1 cellular context compared by ENCODE assay signal in the genomic region with DNA sequence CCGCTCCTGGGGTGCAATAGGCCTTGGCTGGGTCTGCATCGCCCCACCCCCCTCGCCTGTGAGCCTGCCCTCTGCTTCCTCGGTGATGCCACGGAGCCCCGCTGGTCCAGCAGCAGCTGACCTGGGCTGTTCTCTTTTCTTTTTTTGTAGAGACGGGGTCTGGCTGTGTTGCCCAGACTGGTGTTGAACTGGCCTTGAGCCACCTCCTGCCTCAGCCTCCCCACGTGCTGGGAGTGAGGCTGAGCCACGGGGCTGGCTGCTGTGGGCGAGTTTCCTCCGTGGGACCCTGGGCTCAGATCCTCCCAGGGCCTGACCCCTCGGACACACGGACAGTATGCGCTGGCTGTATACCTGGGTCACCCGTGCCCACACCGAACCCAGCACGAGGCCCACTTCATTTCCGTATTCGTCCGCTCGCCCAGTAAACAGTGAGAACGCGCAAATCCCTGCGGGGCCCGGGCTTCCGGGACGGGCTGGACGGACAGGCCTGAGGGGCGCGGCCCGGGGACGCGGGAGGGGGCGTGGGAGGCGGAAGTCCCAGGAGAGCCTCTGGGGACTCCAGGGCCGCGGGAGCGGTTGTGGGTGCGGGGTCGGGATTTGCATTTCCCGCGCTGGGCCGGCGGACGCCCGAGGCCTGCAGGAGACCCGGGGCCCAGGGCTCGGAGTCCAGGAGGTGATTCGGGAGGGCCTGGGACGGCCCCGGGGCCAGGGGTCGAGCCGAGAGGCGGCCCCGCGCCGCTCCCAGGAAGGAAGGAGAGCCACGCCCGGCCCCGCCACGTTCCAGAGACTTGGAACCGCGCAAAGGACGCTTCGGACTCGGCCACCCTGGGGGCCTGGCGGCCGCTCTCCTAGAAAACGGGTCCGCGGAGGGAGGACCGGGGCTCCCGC.
TF ChIP-seq lines count a peak whose summit lies in the region.

No MANE protein-coding gene starts in this region.

TF ChIP-seq in HepG2, 621 proteins besides CTCF, POLR2A, EP300 and RAD21 (continued from another document and continues in another):
- TF ChIP-seq, protein P1, sequence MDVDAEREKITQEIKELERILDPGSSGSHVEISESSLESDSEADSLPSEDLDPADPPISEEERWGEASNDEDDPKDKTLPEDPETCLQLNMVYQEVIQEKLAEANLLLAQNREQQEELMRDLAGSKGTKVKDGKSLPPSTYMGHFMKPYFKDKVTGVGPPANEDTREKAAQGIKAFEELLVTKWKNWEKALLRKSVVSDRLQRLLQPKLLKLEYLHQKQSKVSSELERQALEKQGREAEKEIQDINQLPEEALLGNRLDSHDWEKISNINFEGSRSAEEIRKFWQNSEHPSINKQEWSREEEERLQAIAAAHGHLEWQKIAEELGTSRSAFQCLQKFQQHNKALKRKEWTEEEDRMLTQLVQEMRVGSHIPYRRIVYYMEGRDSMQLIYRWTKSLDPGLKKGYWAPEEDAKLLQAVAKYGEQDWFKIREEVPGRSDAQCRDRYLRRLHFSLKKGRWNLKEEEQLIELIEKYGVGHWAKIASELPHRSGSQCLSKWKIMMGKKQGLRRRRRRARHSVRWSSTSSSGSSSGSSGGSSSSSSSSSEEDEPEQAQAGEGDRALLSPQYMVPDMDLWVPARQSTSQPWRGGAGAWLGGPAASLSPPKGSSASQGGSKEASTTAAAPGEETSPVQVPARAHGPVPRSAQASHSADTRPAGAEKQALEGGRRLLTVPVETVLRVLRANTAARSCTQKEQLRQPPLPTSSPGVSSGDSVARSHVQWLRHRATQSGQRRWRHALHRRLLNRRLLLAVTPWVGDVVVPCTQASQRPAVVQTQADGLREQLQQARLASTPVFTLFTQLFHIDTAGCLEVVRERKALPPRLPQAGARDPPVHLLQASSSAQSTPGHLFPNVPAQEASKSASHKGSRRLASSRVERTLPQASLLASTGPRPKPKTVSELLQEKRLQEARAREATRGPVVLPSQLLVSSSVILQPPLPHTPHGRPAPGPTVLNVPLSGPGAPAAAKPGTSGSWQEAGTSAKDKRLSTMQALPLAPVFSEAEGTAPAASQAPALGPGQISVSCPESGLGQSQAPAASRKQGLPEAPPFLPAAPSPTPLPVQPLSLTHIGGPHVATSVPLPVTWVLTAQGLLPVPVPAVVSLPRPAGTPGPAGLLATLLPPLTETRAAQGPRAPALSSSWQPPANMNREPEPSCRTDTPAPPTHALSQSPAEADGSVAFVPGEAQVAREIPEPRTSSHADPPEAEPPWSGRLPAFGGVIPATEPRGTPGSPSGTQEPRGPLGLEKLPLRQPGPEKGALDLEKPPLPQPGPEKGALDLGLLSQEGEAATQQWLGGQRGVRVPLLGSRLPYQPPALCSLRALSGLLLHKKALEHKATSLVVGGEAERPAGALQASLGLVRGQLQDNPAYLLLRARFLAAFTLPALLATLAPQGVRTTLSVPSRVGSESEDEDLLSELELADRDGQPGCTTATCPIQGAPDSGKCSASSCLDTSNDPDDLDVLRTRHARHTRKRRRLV (CRISPR knock-in tag; IDR thresholded peaks at IDR 0.05): 0 out of 2 replicates have a peak, but pooled peaks have one; percentile 37
- TF ChIP-seq ZNF772 (CRISPR knock-in tag; IDR thresholded peaks at IDR 0.05) (0 out of 2 replicates have a peak, but pooled peaks have one; percentile 22), KLF15 (CRISPR knock-in tag; IDR thresholded peaks at IDR 0.05; ENCODE audit: borderline replicate concordance) (peak; percentile 35; the same call in 1 of the 2 replicates), SIN3A (IDR thresholded peaks at IDR 0.05; ENCODE audit: borderline replicate concordance, low read depth, low read length) (no peak), SOX13 (IDR thresholded peaks at IDR 0.05) (no peak), SOX13 (CRISPR knock-in tag; conservative IDR thresholded peaks at IDR 0.05 in 1 of 2, IDR thresholded peaks at IDR 0.05 in 1 of 2) (no peak), MYC (CRISPR knock-in tag; IDR thresholded peaks at IDR 0.05; ENCODE audit: borderline replicate concordance) (peak; percentile 53), CC2D1A (CRISPR knock-in tag; IDR thresholded peaks at IDR 0.05) (no peak), ZKSCAN8 (CRISPR knock-in tag; IDR thresholded peaks at IDR 0.05; ENCODE audit: borderline replicate concordance) (peak; percentile 94), HOXA3 (CRISPR knock-in tag; IDR thresholded peaks at IDR 0.05) (peak; percentile 13; the same call in 1 of the 2 replicates), RXRA (CRISPR knock-in tag; IDR thresholded peaks at IDR 0.05) (peak; percentile 22; the same call in 1 of the 2 replicates), ZBTB38 (CRISPR knock-in tag; IDR thresholded peaks at IDR 0.05) (no peak; the same call in 1 of the 2 replicates), ZSCAN12 (CRISPR knock-in tag; IDR thresholded peaks at IDR 0.05) (no peak), ZNF431 (CRISPR knock-in tag; IDR thresholded peaks at IDR 0.05; ENCODE audit: borderline replicate concordance, low read depth) (0 out of 2 replicates have a peak, but pooled peaks have one; percentile 56), GABPA (IDR thresholded peaks at IDR 0.05; ENCODE audit: low read depth, low read length) (no peak), GABPA (CRISPR knock-in tag; IDR thresholded peaks at IDR 0.05; ENCODE audit: low read depth) (peak; percentile 23; the same call in 1 of the 2 replicates), DNMT3B (CRISPR knock-in tag; conservative IDR thresholded peaks at IDR 0.05) (no peak), ZNF136 (CRISPR knock-in tag; IDR thresholded peaks at IDR 0.05; ENCODE audit: low read depth) (0 out of 2 replicates have a peak, but pooled peaks have one; percentile 33), RBM39 (IDR thresholded peaks at IDR 0.05; ENCODE audit: low read depth, low read length, poor library complexity, severe bottlenecking) (peak; percentile 81), TAF1 (CRISPR knock-in tag; IDR thresholded peaks at IDR 0.05) (peak; percentile 34; the same call in 1 of the 2 replicates), ZNF30 (CRISPR knock-in tag; IDR thresholded peaks at IDR 0.05) (peak; percentile 66; the same call in 1 of the 2 replicates), GABPB1 (CRISPR knock-in tag; IDR thresholded peaks at IDR 0.05) (peak; percentile 82), ZNF547 (CRISPR knock-in tag; IDR thresholded peaks at IDR 0.05) (peak; percentile 84; the same call in 1 of the 2 replicates), MED1 (CRISPR knock-in tag; IDR thresholded peaks at IDR 0.05) (0 out of 2 replicates have a peak, but pooled peaks have one; percentile 9), HIVEP1 (CRISPR knock-in tag; IDR thresholded peaks at IDR 0.05) (0 out of 2 replicates have a peak, but pooled peaks have one; percentile 16)
- TF ChIP-seq, protein P2, sequence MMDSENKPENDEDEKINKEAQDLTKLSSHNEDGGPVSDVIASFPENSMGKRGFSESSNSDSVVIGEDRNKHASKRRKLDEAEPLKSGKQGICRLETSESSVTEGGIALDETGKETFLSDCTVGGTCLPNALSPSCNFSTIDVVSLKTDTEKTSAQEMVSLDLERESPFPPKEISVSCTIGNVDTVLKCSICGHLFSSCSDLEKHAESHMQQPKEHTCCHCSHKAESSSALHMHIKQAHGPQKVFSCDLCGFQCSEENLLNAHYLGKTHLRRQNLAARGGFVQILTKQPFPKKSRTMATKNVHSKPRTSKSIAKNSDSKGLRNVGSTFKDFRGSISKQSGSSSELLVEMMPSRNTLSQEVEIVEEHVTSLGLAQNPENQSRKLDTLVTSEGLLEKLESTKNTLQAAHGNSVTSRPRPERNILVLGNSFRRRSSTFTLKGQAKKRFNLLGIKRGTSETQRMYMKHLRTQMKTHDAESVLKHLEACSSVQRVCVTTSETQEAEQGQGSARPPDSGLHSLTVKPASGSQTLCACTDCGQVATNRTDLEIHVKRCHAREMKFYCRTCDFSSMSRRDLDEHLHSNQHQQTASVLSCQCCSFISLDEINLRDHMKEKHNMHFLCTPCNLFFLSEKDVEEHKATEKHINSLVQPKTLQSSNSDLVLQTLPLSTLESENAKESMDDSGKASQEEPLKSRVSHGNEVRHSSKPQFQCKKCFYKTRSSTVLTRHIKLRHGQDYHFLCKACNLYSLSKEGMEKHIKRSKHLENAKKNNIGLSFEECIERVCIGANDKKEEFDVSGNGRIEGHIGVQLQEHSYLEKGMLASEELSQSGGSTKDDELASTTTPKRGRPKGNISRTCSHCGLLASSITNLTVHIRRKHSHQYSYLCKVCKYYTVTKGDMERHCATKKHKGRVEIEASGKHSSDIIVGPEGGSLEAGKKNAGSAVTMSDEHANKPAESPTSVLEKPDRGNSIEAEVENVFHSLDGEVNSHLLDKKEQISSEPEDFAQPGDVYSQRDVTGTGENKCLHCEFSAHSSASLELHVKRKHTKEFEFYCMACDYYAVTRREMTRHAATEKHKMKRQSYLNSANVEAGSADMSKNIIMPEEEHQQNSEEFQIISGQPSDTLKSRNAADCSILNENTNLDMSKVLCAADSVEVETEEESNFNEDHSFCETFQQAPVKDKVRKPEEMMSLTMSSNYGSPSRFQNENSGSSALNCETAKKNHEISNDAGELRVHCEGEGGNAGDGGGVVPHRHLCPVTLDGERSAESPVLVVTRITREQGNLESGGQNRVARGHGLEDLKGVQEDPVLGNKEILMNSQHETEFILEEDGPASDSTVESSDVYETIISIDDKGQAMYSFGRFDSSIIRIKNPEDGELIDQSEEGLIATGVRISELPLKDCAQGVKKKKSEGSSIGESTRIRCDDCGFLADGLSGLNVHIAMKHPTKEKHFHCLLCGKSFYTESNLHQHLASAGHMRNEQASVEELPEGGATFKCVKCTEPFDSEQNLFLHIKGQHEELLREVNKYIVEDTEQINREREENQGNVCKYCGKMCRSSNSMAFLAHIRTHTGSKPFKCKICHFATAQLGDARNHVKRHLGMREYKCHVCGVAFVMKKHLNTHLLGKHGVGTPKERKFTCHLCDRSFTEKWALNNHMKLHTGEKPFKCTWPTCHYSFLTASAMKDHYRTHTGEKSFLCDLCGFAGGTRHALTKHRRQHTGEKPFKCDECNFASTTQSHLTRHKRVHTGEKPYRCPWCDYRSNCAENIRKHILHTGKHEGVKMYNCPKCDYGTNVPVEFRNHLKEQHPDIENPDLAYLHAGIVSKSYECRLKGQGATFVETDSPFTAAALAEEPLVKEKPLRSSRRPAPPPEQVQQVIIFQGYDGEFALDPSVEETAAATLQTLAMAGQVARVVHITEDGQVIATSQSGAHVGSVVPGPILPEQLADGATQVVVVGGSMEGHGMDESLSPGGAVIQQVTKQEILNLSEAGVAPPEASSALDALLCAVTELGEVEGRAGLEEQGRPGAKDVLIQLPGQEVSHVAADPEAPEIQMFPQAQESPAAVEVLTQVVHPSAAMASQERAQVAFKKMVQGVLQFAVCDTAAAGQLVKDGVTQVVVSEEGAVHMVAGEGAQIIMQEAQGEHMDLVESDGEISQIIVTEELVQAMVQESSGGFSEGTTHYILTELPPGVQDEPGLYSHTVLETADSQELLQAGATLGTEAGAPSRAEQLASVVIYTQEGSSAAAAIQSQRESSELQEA (CRISPR knock-in tag; IDR thresholded peaks at IDR 0.05; ENCODE audit: not compliant biosample characterization): no peak
- TF ChIP-seq, protein P3, sequence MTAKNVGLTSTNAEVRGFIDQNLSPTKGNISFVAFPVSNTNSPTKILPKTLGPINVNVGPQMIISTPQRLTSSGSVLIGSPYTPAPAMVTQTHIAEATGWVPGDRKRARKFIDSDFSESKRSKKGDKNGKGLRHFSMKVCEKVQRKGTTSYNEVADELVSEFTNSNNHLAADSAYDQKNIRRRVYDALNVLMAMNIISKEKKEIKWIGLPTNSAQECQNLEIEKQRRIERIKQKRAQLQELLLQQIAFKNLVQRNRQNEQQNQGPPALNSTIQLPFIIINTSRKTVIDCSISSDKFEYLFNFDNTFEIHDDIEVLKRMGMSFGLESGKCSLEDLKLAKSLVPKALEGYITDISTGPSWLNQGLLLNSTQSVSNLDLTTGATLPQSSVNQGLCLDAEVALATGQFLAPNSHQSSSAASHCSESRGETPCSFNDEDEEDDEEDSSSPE (CRISPR knock-in tag; IDR thresholded peaks at IDR 0.05): peak; percentile 70; the same call in 1 of the 2 replicates
- TF ChIP-seq, protein P4, sequence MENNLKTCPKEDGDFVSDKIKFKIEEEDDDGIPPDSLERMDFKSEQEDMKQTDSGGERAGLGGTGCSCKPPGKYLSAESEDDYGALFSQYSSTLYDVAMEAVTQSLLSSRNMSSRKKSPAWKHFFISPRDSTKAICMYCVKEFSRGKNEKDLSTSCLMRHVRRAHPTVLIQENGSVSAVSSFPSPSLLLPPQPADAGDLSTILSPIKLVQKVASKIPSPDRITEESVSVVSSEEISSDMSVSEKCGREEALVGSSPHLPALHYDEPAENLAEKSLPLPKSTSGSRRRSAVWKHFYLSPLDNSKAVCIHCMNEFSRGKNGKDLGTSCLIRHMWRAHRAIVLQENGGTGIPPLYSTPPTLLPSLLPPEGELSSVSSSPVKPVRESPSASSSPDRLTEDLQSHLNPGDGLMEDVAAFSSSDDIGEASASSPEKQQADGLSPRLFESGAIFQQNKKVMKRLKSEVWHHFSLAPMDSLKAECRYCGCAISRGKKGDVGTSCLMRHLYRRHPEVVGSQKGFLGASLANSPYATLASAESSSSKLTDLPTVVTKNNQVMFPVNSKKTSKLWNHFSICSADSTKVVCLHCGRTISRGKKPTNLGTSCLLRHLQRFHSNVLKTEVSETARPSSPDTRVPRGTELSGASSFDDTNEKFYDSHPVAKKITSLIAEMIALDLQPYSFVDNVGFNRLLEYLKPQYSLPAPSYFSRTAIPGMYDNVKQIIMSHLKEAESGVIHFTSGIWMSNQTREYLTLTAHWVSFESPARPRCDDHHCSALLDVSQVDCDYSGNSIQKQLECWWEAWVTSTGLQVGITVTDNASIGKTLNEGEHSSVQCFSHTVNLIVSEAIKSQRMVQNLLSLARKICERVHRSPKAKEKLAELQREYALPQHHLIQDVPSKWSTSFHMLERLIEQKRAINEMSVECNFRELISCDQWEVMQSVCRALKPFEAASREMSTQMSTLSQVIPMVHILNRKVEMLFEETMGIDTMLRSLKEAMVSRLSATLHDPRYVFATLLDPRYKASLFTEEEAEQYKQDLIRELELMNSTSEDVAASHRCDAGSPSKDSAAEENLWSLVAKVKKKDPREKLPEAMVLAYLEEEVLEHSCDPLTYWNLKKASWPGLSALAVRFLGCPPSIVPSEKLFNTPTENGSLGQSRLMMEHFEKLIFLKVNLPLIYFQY (CRISPR knock-in tag; IDR thresholded peaks at IDR 0.05; ENCODE audit: borderline replicate concordance): 0 out of 2 replicates have a peak, but pooled peaks have one; percentile 39
- TF ChIP-seq, protein P5, sequence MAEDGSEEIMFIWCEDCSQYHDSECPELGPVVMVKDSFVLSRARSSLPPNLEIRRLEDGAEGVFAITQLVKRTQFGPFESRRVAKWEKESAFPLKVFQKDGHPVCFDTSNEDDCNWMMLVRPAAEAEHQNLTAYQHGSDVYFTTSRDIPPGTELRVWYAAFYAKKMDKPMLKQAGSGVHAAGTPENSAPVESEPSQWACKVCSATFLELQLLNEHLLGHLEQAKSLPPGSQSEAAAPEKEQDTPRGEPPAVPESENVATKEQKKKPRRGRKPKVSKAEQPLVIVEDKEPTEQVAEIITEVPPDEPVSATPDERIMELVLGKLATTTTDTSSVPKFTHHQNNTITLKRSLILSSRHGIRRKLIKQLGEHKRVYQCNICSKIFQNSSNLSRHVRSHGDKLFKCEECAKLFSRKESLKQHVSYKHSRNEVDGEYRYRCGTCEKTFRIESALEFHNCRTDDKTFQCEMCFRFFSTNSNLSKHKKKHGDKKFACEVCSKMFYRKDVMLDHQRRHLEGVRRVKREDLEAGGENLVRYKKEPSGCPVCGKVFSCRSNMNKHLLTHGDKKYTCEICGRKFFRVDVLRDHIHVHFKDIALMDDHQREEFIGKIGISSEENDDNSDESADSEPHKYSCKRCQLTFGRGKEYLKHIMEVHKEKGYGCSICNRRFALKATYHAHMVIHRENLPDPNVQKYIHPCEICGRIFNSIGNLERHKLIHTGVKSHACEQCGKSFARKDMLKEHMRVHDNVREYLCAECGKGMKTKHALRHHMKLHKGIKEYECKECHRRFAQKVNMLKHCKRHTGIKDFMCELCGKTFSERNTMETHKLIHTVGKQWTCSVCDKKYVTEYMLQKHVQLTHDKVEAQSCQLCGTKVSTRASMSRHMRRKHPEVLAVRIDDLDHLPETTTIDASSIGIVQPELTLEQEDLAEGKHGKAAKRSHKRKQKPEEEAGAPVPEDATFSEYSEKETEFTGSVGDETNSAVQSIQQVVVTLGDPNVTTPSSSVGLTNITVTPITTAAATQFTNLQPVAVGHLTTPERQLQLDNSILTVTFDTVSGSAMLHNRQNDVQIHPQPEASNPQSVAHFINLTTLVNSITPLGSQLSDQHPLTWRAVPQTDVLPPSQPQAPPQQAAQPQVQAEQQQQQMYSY (CRISPR knock-in tag; IDR thresholded peaks at IDR 0.05): 0 out of 2 replicates have a peak, but pooled peaks have one; percentile 12
